ENCODE assay signal across 14 cellular contexts in the genomic region with DNA sequence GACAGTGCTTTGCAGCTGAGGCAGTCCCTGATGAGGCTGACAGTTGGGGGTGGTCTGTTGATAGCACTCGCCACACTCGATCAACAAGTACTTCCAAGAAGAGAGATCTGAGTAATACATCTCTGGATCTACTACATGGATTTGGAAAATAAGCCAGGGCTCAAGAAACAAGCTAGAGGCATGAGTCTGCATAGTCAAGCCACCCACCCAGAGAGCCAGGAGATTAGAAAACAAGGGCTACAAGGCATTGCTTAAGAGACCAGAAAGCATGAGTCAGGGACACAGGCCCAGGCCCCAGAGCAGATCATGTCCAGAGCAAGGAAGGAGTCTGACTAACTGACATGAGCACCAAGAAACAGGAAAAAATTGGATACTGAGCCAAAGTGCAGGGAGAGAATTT.
DNase-seq lines count a peak whose midpoint lies in the region; ATAC-seq, FAIRE-seq and TF ChIP-seq lines count a peak whose summit lies in the region.
"Had no signal": no experiment of that assay in that cellular context is flagged by ENCODE, and none has a peak within 500 bp of the region (broad histone marks: within the 10 kb centered on the region; RNA-seq: fewer than 3 reads in every experiment).

No MANE protein-coding gene starts in this region.

- no peak overlapping the region for H3K4me3 ChIP-seq in mucosa of descending colon

- no peak overlapping the region for H3K27ac ChIP-seq in RWPE1
- H3K27ac ChIP-seq in substantia nigra (ENCODE audit: low read depth, low read length, poor library complexity, severe bottlenecking): no peak overlapping the region

- ATAC-seq in mucosa of descending colon (peak; percentile 38), HG03342 (IDR thresholded peaks at IDR 0.05; ENCODE audit: unreplicated experiment) (no peak)
- ATAC-seq in natural killer cell treated with Interleukin-12 subunit alpha and Interleukin-12 subunit beta and Interleukin-15 and Interleukin-18, amount 100 ng/mL, for 72 hours: no peak
- ATAC-seq: activated CD8-positive, alpha-beta T cell treated with anti-CD3 and anti-CD28 coated beads for 36 hours had no signal

- no peaks in the 10 kb centered on the region for H3K4me1 ChIP-seq in mucosa of descending colon (ENCODE audit: low read depth)

- TF ChIP-seq CTCF in RWPE1 (conservative IDR thresholded peaks at IDR 0.05; ENCODE audit: low read depth): no peak
- TF ChIP-seq CTCF in mucosa of descending colon (IDR thresholded peaks at IDR 0.05): no peak

- H3K4me1 Mint-ChIP-seq in natural killer cell treated with Interleukin-12 subunit alpha and Interleukin-12 subunit beta and Interleukin-15 and Interleukin-18, amount 100 ng/mL, for 72 hours (ENCODE audit: low read depth in 2 of 2): no peaks in the 10 kb centered on the region
- H3K4me1 Mint-ChIP-seq: central memory CD8-positive, alpha-beta T cell had no signal

- no peaks in the 10 kb centered on the region for H3K9me3 Mint-ChIP-seq in natural killer cell treated with Interleukin-12 subunit alpha and Interleukin-12 subunit beta and Interleukin-15 and Interleukin-18, amount 100 ng/mL, for 72 hours
- H3K9me3 Mint-ChIP-seq: activated CD8-positive, alpha-beta T cell treated with anti-CD3 and anti-CD28 coated beads for 36 hours; central memory CD8-positive, alpha-beta T cell had no signal

- H3K4me3 Mint-ChIP-seq in natural killer cell treated with Interleukin-12 subunit alpha and Interleukin-12 subunit beta and Interleukin-15 and Interleukin-18, amount 100 ng/mL, for 72 hours: no peak overlapping the region
- H3K4me3 Mint-ChIP-seq: activated CD8-positive, alpha-beta T cell treated with anti-CD3 and anti-CD28 coated beads for 36 hours; central memory CD8-positive, alpha-beta T cell had no signal

- POLR2A ChIA-PET in RWPE1 (lab: Yijun Ruan, JAX; ENCODE audit: low non-redundant PET): no interaction called here

- H3K36me3 ChIP-seq in mucosa of descending colon (ENCODE audit: low read depth): no peaks in the 10 kb centered on the region

- H3K36me3 Mint-ChIP-seq in natural killer cell treated with Interleukin-12 subunit alpha and Interleukin-12 subunit beta and Interleukin-15 and Interleukin-18, amount 100 ng/mL, for 72 hours: no peaks in the 10 kb centered on the region

- H3K9me3 ChIP-seq in mucosa of descending colon: no peaks in the 10 kb centered on the region

- TF ChIP-seq POLR2A in GM12891 (IDR thresholded peaks at IDR 0.05; ENCODE audit: low read depth, low read length): no peak

- intact Hi-C loops in mucosa of descending colon (cut with DNase I, micrococcal nuclease): no loop called here

- FAIRE-seq in GM12891 (lab: Jason Lieb, UNC): no peak

- H3K27me3 Mint-ChIP-seq in natural killer cell treated with Interleukin-12 subunit alpha and Interleukin-12 subunit beta and Interleukin-15 and Interleukin-18, amount 100 ng/mL, for 72 hours: no peaks in the 10 kb centered on the region
- H3K27me3 Mint-ChIP-seq: activated CD8-positive, alpha-beta T cell treated with anti-CD3 and anti-CD28 coated beads for 36 hours had no signal

- DNase-seq in Daoy (ENCODE audit: low read depth) (peak; percentile 14), RWPE1 (ENCODE audit: low spot score) (peak; percentile 19), fibroblast of peridontal ligament (ENCODE audit: extremely low read depth) (peak; percentile 69), mucosa of descending colon (peak in 1 of 3 donors; percentile 7), GM12891 (ENCODE audit: insufficient read length, low spot score) (no peak), substantia nigra (lab: John Stamatoyannopoulos, UW) (no peak)
- no peak for DNase-seq in natural killer cell treated with Interleukin-12 subunit alpha and Interleukin-12 subunit beta and Interleukin-15 and Interleukin-18, amount 100 ng/mL, for 72 hours (ENCODE audit: low spot score)
- DNase-seq: activated CD8-positive, alpha-beta T cell treated with anti-CD3 and anti-CD28 coated beads for 36 hours; AML-193; midbrain; NCI-H2029 treated with DMSO at 0.1 percent for 48 hours; stimulated activated CD4-positive, alpha-beta T cell treated with anti-CD3 and anti-CD28 coated beads, Interleukin-2, amount 100 ng/mL, for 24 hours had no signal

- no peak overlapping the region for H3K27ac Mint-ChIP-seq in natural killer cell treated with Interleukin-12 subunit alpha and Interleukin-12 subunit beta and Interleukin-15 and Interleukin-18, amount 100 ng/mL, for 72 hours
- H3K27ac Mint-ChIP-seq: activated CD8-positive, alpha-beta T cell treated with anti-CD3 and anti-CD28 coated beads for 36 hours had no signal

- CTCF ChIA-PET in RWPE1 (lab: Yijun Ruan, JAX): no interaction called here

TF ChIP-seq in GM12891, 5 proteins besides CTCF, POLR2A, EP300 and RAD21:
- no peak for TF ChIP-seq TAF1 (IDR thresholded peaks at IDR 0.05; ENCODE audit: low read depth, low read length)
- no peak for TF ChIP-seq PAX5 (IDR thresholded peaks at IDR 0.05; ENCODE audit: insufficient read depth, low read length, severe bottlenecking)
- no peak for TF ChIP-seq POU2F2 (IDR thresholded peaks at IDR 0.05; ENCODE audit: low read depth, low read length)
- TF ChIP-seq SPI1 (IDR thresholded peaks at IDR 0.05; ENCODE audit: low read depth, low read length): no peak
- no peak for TF ChIP-seq POLR2AphosphoS5 (IDR thresholded peaks at IDR 0.05; ENCODE audit: low read depth, low read length)

Comparison
In these comparisons a context has a peak if more than half of its experiments do, and no peak if none do; other contexts are left out.
1. DNase-seq: peak in Daoy (single experiment), RWPE1 (single experiment) and fibroblast of peridontal ligament (single experiment); none in GM12891 (single experiment), natural killer cell treated with Interleukin-12 subunit alpha and Interleukin-12 subunit beta and Interleukin-15 and Interleukin-18, amount 100 ng/mL, for 72 hours (single experiment) and substantia nigra (0 of 49).